ENCODE assay signal across 8 cellular contexts in genomic region chr4:173167793-173168395, GRCh38. TPM values are rescaled to one million over a fixed set of nuclear protein-coding genes. Genes with fewer than 3 reads are reported as not detected.
DNase-seq lines count a peak whose midpoint lies in the region; ATAC-seq, FAIRE-seq and TF ChIP-seq lines count a peak whose summit lies in the region.

No MANE protein-coding gene starts in this region.

- no peak; the same call in 1 of the 2 replicates for TF ChIP-seq POLR2A in A549 (IDR thresholded peaks at IDR 0.05; ENCODE audit: low read length)

- no peaks in the 10 kb centered on the region for H3K9me3 Mint-ChIP-seq in activated T-helper 1 cell treated with anti-CD3 and anti-CD28 coated beads, Interleukin-12 subunit alpha, Interleukin-12 subunit beta, Interleukin-2, Interleukin-4 antibody, amounts not matched to agents 30 ng/mL and 10 ng/mL and 1 ng/mL, durations not matched to agents 14 hours and 24 hours and 36 hours
- no peaks in the 10 kb centered on the region for H3K9me3 Mint-ChIP-seq in neural crest cell

- WGBS in A549 (ENCODE audit: missing lambda C conversion rate) = 2% methylated on average over 19 of the region's 19 CpGs

- no peak for FAIRE-seq in A549 (lab: Jason Lieb, UNC)

- H3K4me3 ChIP-seq in A549 = peak overlapping the region; percentile 62
- H3K4me3 ChIP-seq in GM12864 (ENCODE audit: low read depth, low read length) = peak overlapping the region; percentile 85
- H3K4me3 ChIP-seq in fibroblast of the aortic adventitia (ENCODE audit: low read depth, low read length) = peak overlapping the region; percentile 87

- peak overlapping the region; percentile 97 to 100 for H3K27ac ChIP-seq in A549

- H3K4me1 Mint-ChIP-seq in activated T-helper 1 cell treated with anti-CD3 and anti-CD28 coated beads, Interleukin-12 subunit alpha, Interleukin-12 subunit beta, Interleukin-2, Interleukin-4 antibody, amounts not matched to agents 30 ng/mL and 10 ng/mL and 1 ng/mL, durations not matched to agents 14 hours and 24 hours and 36 hours (ENCODE audit: low read depth) = peaks cover 35% of the 10 kb centered on the region
- H3K4me1 Mint-ChIP-seq in neural crest cell = peaks cover 27% of the 10 kb centered on the region

- H3K27ac Mint-ChIP-seq in activated T-helper 1 cell treated with anti-CD3 and anti-CD28 coated beads, Interleukin-12 subunit alpha, Interleukin-12 subunit beta, Interleukin-2, Interleukin-4 antibody, amounts not matched to agents 30 ng/mL and 10 ng/mL and 1 ng/mL, durations not matched to agents 14 hours and 24 hours and 36 hours = peak overlapping the region; percentile 92
- H3K27ac Mint-ChIP-seq in neural crest cell (ENCODE audit: unreplicated experiment) = peak overlapping the region; percentile 98

- DNase-seq in A549 (ENCODE audit: low read depth in 1 of 2, low spot score in 1 of 2) = peak; percentile 47 to 67
- no peak for DNase-seq in GM12864 (ENCODE audit: low read depth)
- DNase-seq in NCI-H510A (lab: John Stamatoyannopoulos, UW) = peak; percentile 14
- no peak for DNase-seq in activated T-helper 1 cell treated with anti-CD3 and anti-CD28 coated beads, Interleukin-12 subunit alpha, Interleukin-12 subunit beta, Interleukin-2, Interleukin-4 antibody, amounts not matched to agents 30 ng/mL and 10 ng/mL and 1 ng/mL, durations not matched to agents 14 hours and 24 hours and 36 hours (ENCODE audit: low spot score)
- peak; percentile 22 for DNase-seq in fibroblast of the aortic adventitia (ENCODE audit: low read depth)
- no peak for DNase-seq in neural crest cell (ENCODE audit: low read depth, low spot score)
- no peak for DNase-seq in ecto neural progenitor cell (ENCODE audit: low spot score)

- H3K4me3 Mint-ChIP-seq in activated T-helper 1 cell treated with anti-CD3 and anti-CD28 coated beads, Interleukin-12 subunit alpha, Interleukin-12 subunit beta, Interleukin-2, Interleukin-4 antibody, amounts not matched to agents 30 ng/mL and 10 ng/mL and 1 ng/mL, durations not matched to agents 14 hours and 24 hours and 36 hours = peak overlapping the region; percentile 90
- H3K4me3 Mint-ChIP-seq in neural crest cell = peak overlapping the region; percentile 96

- no peak for TF ChIP-seq CTCF in A549 (IDR thresholded peaks at IDR 0.05)
- no peak for TF ChIP-seq CTCF in GM12864 (IDR thresholded peaks at IDR 0.05; ENCODE audit: low read depth, low read length, missing control alignments)
- TF ChIP-seq CTCF in fibroblast of the aortic adventitia (IDR thresholded peaks at IDR 0.05; ENCODE audit: insufficient read depth, low read length) = no peak
- TF ChIP-seq CTCF in neural crest cell (conservative IDR thresholded peaks at IDR 0.05) = no peak

- H3K4me2 ChIP-seq in A549 = peak overlapping the region; percentile 96

- intact Hi-C loops in activated T-helper 1 cell treated with anti-CD3 and anti-CD28 coated beads, Interleukin-12 subunit alpha, Interleukin-12 subunit beta, Interleukin-2, Interleukin-4 antibody, amounts not matched to agents 30 ng/mL and 10 ng/mL and 1 ng/mL, durations not matched to agents 14 hours and 24 hours and 36 hours (cut with micrococcal nuclease) = loop anchor here (1.0 to 5.0 kb wide), 5 partner anchors 23 to 1114 kb away; partner anchors contain the start of genes CEP44, FBXO8 and SAP30

- H3K27me3 Mint-ChIP-seq in activated T-helper 1 cell treated with anti-CD3 and anti-CD28 coated beads, Interleukin-12 subunit alpha, Interleukin-12 subunit beta, Interleukin-2, Interleukin-4 antibody, amounts not matched to agents 30 ng/mL and 10 ng/mL and 1 ng/mL, durations not matched to agents 14 hours and 24 hours and 36 hours (ENCODE audit: insufficient read depth) = no peaks in the 10 kb centered on the region
- no peaks in the 10 kb centered on the region for H3K27me3 Mint-ChIP-seq in neural crest cell (ENCODE audit: low read depth)

- no peak for TF ChIP-seq EP300 in A549 (IDR thresholded peaks at IDR 0.05)

- POLR2A ChIA-PET in A549 (lab: Yijun Ruan, JAX) = interaction anchor here (0.6 to 1.5 kb wide), 11 partner anchors 14 to 749 kb away, joined by 3 to 8 read pairs (median 4); partner anchors contain the start of gene HMGB2

- TF ChIP-seq RAD21 in A549 (conservative IDR thresholded peaks at IDR 0.05 in 1 of 2, IDR thresholded peaks at IDR 0.05 in 1 of 2) = no peak

- H3K4me1 ChIP-seq in A549 = peaks cover 32% of the 10 kb centered on the region

- CTCF ChIA-PET in A549 (lab: Yijun Ruan, JAX) = interaction anchor here (0.6 to 2.2 kb wide), 4 partner anchors 46 to 960 kb away, joined by 3 to 7 read pairs (median 6); no protein-coding TSS in a partner anchor

- peak; percentile 54 to 76 for ATAC-seq in A549
- peak; percentile 5 for ATAC-seq in HG02938 (IDR thresholded peaks at IDR 0.05; ENCODE audit: unreplicated experiment)

- no peaks in the 10 kb centered on the region for H3K9me3 ChIP-seq in A549

- H3K36me3 Mint-ChIP-seq in activated T-helper 1 cell treated with anti-CD3 and anti-CD28 coated beads, Interleukin-12 subunit alpha, Interleukin-12 subunit beta, Interleukin-2, Interleukin-4 antibody, amounts not matched to agents 30 ng/mL and 10 ng/mL and 1 ng/mL, durations not matched to agents 14 hours and 24 hours and 36 hours (ENCODE audit: low read depth) = peaks cover 2% of the 10 kb centered on the region
- H3K36me3 Mint-ChIP-seq in neural crest cell (ENCODE audit: low read depth) = no peaks in the 10 kb centered on the region

TF ChIP-seq in A549, 52 proteins besides CTCF, POLR2A, EP300 and RAD21:
- TF ChIP-seq, protein P1, sequence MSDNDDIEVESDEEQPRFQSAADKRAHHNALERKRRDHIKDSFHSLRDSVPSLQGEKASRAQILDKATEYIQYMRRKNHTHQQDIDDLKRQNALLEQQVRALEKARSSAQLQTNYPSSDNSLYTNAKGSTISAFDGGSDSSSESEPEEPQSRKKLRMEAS (IDR thresholded peaks at IDR 0.05) = peak; percentile 90
- peak; percentile 86; the same call in 1 of the 2 replicates for TF ChIP-seq MYC (IDR thresholded peaks at IDR 0.05; ENCODE audit: borderline replicate concordance, low read length)
- no peak for TF ChIP-seq ZNF302 (CRISPR knock-in tag; IDR thresholded peaks at IDR 0.05)

RNA-seq across cellular contexts. Expression of gene GALNT7, which starts 0.7 kb away (rescaled TPM):
- polyA plus RNA-seq in A549 (2011; rRNA removed) = 57.1 and 63.6 TPM in 2 replicates
- polyA plus RNA-seq in A549 (2012; cell fraction: cytosol; rRNA removed) = 8.1 and 8.2 TPM in 2 replicates
- polyA plus RNA-seq in A549 (2012; cell fraction: nucleus; rRNA removed) = 7.7 and 9.7 TPM in 2 replicates
- polyA plus RNA-seq in A549 (2017; fragmentation: RNase III; extraction: RNeasy Plus Mini Kit Qiagen cat#74134 plus additional on column Dnase treatment) = 28.2 to 30.9 TPM (median 28.8 TPM) in 3 replicates
- 35.5 and 37.1 TPM in 2 replicates for polyA minus RNA-seq in A549 (2011; rRNA and poly(A)+ RNA removed)
- 24.6 and 30.5 TPM in 2 replicates for total RNA-seq in activated T-helper 1 cell treated with anti-CD3 and anti-CD28 coated beads, Interleukin-12 subunit alpha, Interleukin-12 subunit beta, Interleukin-2, Interleukin-4 antibody, amounts not matched to agents 30 ng/mL and 10 ng/mL and 1 ng/mL, durations not matched to agents 14 hours and 24 hours and 36 hours
- total RNA-seq in fibroblast of the aortic adventitia (ENCODE audit: low replicate concordance) = 15.4 and 19.6 TPM in 2 replicates
- 34.5 and 36.2 TPM in 2 replicates for total RNA-seq in neural crest cell

Comparison
In these comparisons a context has a peak if more than half of its experiments do, and no peak if none do; other contexts are left out.
1. DNase-seq: peak in A549 (2 of 2), NCI-H510A (single experiment) and fibroblast of the aortic adventitia (single experiment); none in GM12864 (single experiment), activated T-helper 1 cell treated with anti-CD3 and anti-CD28 coated beads, Interleukin-12 subunit alpha, Interleukin-12 subunit beta, Interleukin-2, Interleukin-4 antibody, amounts not matched to agents 30 ng/mL and 10 ng/mL and 1 ng/mL, durations not matched to agents 14 hours and 24 hours and 36 hours (single experiment), neural crest cell (single experiment) and ecto neural progenitor cell (single experiment).
2. Peak in every context shown above with its lines, with median percentiles within 50 percentile points of each other: H3K4me3 ChIP-seq.